ENCODE assay signal across 8 cellular contexts in genomic region chr2:200864206-200864976, GRCh38. TPM values are rescaled to one million over a fixed set of nuclear protein-coding genes. Genes with fewer than 3 reads are reported as not detected.
DNase-seq lines count a peak whose midpoint lies in the region; ATAC-seq, FAIRE-seq and TF ChIP-seq lines count a peak whose summit lies in the region.

Gene CLK1 (minus strand): TSS chr2:200864658. CDS start chr2:200861862, 2,796 bp downstream.

- TF ChIP-seq CTCF in D721Med (IDR thresholded peaks at IDR 0.05; ENCODE audit: insufficient read depth, missing control alignments) (no peak), OCI-LY3 (IDR thresholded peaks at IDR 0.05; ENCODE audit: low read depth, low read length) (no peak), endothelial cell (IDR thresholded peaks at IDR 0.05; ENCODE audit: unreplicated experiment) (no peak)

- no peaks in the 10 kb centered on the region for H3K27me3 ChIP-seq in OCI-LY3 (ENCODE audit: low read depth, low read length)

- H3K27me3 Mint-ChIP-seq in endothelial cell (ENCODE audit: unreplicated experiment), result peaks cover 17% of the 10 kb centered on the region

- H3K4me2 ChIP-seq in OCI-LY3 (ENCODE audit: low read length), result peak within 1 kb of the TSS; percentile 70

- no peaks in the 10 kb centered on the region for H3K9me3 ChIP-seq in OCI-LY3 (ENCODE audit: insufficient read depth, low read length)

- peak within 1 kb of the TSS; percentile 87 for H3K27ac ChIP-seq in OCI-LY3 (ENCODE audit: low read length)

- peak within 1 kb of the TSS; percentile 40; the same call in 1 of the 2 replicates for H2AFZ ChIP-seq in OCI-LY3 (ENCODE audit: low read depth, low read length)

- H3K36me3 Mint-ChIP-seq in endothelial cell (ENCODE audit: low read depth, unreplicated experiment), result peaks cover 31% of the 10 kb centered on the region

- peak within 1 kb of the TSS; percentile 95 for H3K4me3 Mint-ChIP-seq in endothelial cell (ENCODE audit: unreplicated experiment)

- peak; percentile 75 for DNase-seq in D721Med (ENCODE audit: insufficient read length, low spot score)
- DNase-seq in HuH-7.5 (ENCODE audit: low spot score), result peak; percentile 76
- DNase-seq in activated CD8-positive, alpha-beta memory T cell treated with anti-CD3 and anti-CD28 coated beads, Interleukin-2, amount 50 U/mL, for 48 hours, result peak; percentile 98
- DNase-seq in endothelial cell (ENCODE audit: low spot score), result peak; percentile 94
- DNase-seq in midbrain (lab: John Stamatoyannopoulos, UW), result peak; percentile 96
- DNase-seq in stimulated activated CD8-positive, alpha-beta memory T cell treated with anti-CD3 and anti-CD28 coated beads, Interleukin-15, amount 100 ng/mL, for 48 hours (ENCODE audit: low read depth in 2 of 2), result peak; percentile 96

- H3K36me3 ChIP-seq in OCI-LY3 (replicated peaks; ENCODE audit: low read depth, low read length), result peaks cover 37% of the 10 kb centered on the region

- H3K9ac ChIP-seq in OCI-LY3 (ENCODE audit: low read length), result peak within 1 kb of the TSS; percentile 95

- no peaks in the 10 kb centered on the region for H3K9me3 Mint-ChIP-seq in endothelial cell (ENCODE audit: unreplicated experiment)

- peaks cover 51% of the 10 kb centered on the region for H3K79me2 ChIP-seq in OCI-LY3 (ENCODE audit: low read length)

- peak within 1 kb of the TSS; percentile 85 for H3K4me3 ChIP-seq in OCI-LY3 (ENCODE audit: low read length)

- peaks cover 29% of the 10 kb centered on the region for H3K4me1 Mint-ChIP-seq in endothelial cell (ENCODE audit: unreplicated experiment)

- peak; percentile 89 for ATAC-seq in GM21528 (IDR thresholded peaks at IDR 0.05; ENCODE audit: low FRiP score, unreplicated experiment)

- peak within 1 kb of the TSS; percentile 100 for H3K27ac Mint-ChIP-seq in endothelial cell (ENCODE audit: unreplicated experiment)

- peaks cover 18% of the 10 kb centered on the region for H3K4me1 ChIP-seq in OCI-LY3 (ENCODE audit: low read length)

- no peak for FAIRE-seq in D721Med (lab: Jason Lieb, UNC)

- peaks cover 38% of the 10 kb centered on the region for H4K20me1 ChIP-seq in OCI-LY3 (ENCODE audit: insufficient read depth, low read length)

RNA-seq across cellular contexts. Expression of gene CLK1, which starts in this region (rescaled TPM):
- total RNA-seq in endothelial cell (ENCODE audit: unreplicated experiment), result 92.6 TPM

Comparison
In these comparisons a context has a peak if more than half of its experiments do, and no peak if none do; other contexts are left out.
1. Peak in every context shown above with its lines: DNase-seq, ATAC-seq, H3K4me3 ChIP-seq and H3K27ac ChIP-seq.